1 cellular context compared by ENCODE assay signal in genomic region chr1:180502361-180503273, GRCh38.
TF ChIP-seq lines count a peak whose summit lies in the region.

ACBD6 (minus strand) TSS chr1:180502577; CDS start chr1:180502266, 311 bp downstream.

TF ChIP-seq in PFSK-1, 5 proteins besides CTCF, POLR2A, EP300 and RAD21 (continued from another document):
- TF ChIP-seq REST (IDR thresholded peaks at IDR 0.05; ENCODE audit: insufficient read depth in 1 of 2, low read depth in 2 of 2, low read length in 2 of 2), result peak in 1 of 2 experiments; percentile 62; a peak in 1 of 4 replicates
TF ChIP-seq in PFSK-1: peak in this region for 5.
